In genomic region chr9:77769246-77769645, GRCh38 we compare ENCODE assay signal across 21 cellular contexts.
DNase-seq lines count a peak whose midpoint lies in the region; ATAC-seq, FAIRE-seq and TF ChIP-seq lines count a peak whose summit lies in the region.
"Had no signal": no experiment of that assay in that cellular context is flagged by ENCODE, and none has a peak within 500 bp of the region (broad histone marks: within the 10 kb centered on the region; RNA-seq: fewer than 3 reads in every experiment).

No MANE protein-coding gene starts in this region.

- peak overlapping the region; percentile 48 for H3K4me2 ChIP-seq in endothelial cell of umbilical vein (ENCODE audit: insufficient read depth, low read length)

- FAIRE-seq in endothelial cell of umbilical vein (lab: Jason Lieb, UNC) (peak; percentile 64), urothelium cell line (lab: Jason Lieb, UNC) (no peak)
- FAIRE-seq: keratinocyte had no signal

- peaks cover 17% of the 10 kb centered on the region for H3K4me1 ChIP-seq in endothelial cell of umbilical vein (ENCODE audit: control insufficient read depth, extremely low read depth, insufficient read depth, low read length)
- H3K4me1 ChIP-seq: prostate gland had no signal

- no peaks in the 10 kb centered on the region for H3K79me2 ChIP-seq in endothelial cell of umbilical vein (ENCODE audit: control insufficient read depth, insufficient read depth, low read length)

- H3K9me1 ChIP-seq in endothelial cell of umbilical vein (replicated peaks; ENCODE audit: control insufficient read depth, extremely low read depth, insufficient read depth, low read length), result no peaks in the 10 kb centered on the region

- no peak overlapping the region for H3K9ac ChIP-seq in endothelial cell of umbilical vein (replicated peaks; ENCODE audit: extremely low read depth, insufficient read depth, low read length)

- peak overlapping the region; percentile 54 for H3K27ac ChIP-seq in endothelial cell of umbilical vein (ENCODE audit: insufficient read depth, low read depth, low read length)
- H3K27ac ChIP-seq: brain microvascular endothelial cell, prostate gland, SJSA1, thoracic aorta had no signal

- H3K36me3 ChIP-seq in endothelial cell of umbilical vein (ENCODE audit: control insufficient read depth in 2 of 2, extremely low read depth in 1 of 2, insufficient read depth in 2 of 2, low read length in 2 of 2), result no peaks in the 10 kb centered on the region
- H3K36me3 ChIP-seq: brain microvascular endothelial cell, prostate gland, SJSA1, thoracic aorta had no signal

- CTCF ChIA-PET in endothelial cell of umbilical vein (lab: Charles Lee), result interaction anchor here (0.8 to 0.9 kb wide), 2 partner anchors 18 to 208 kb away, joined by 3 read pairs; no protein-coding TSS in a partner anchor

- TF ChIP-seq CTCF in endothelial cell of umbilical vein (IDR thresholded peaks at IDR 0.05; ENCODE audit: extremely low read depth in 1 of 2, insufficient read depth in 1 of 2, low read depth in 1 of 2, low read length in 2 of 2), result no peak

- no peak overlapping the region for H2AFZ ChIP-seq in endothelial cell of umbilical vein (ENCODE audit: low read depth, low read length)

- ATAC-seq in GM21360 (IDR thresholded peaks at IDR 0.05; ENCODE audit: unreplicated experiment) (no peak), HG03460 (IDR thresholded peaks at IDR 0.05; ENCODE audit: unreplicated experiment) (no peak)
- ATAC-seq: activated CD4-positive, CD25-positive, alpha-beta regulatory T cell treated with anti-CD3 and anti-CD28 coated beads, Interleukin-2, amount 50 U/mL, for 24 hours; HCT116 had no signal

- intact Hi-C loops in endothelial cell of umbilical vein (cut with micrococcal nuclease), result loop anchor here (1.0 to 5.0 kb wide), 4 partner anchors 38 to 268 kb away; no protein-coding TSS in a partner anchor

- no peak for TF ChIP-seq POLR2A in endothelial cell of umbilical vein (IDR thresholded peaks at IDR 0.05; ENCODE audit: low read depth, low read length)

- no peaks in the 10 kb centered on the region for H3K27me3 ChIP-seq in endothelial cell of umbilical vein (ENCODE audit: control insufficient read depth in 2 of 2, insufficient read depth in 2 of 2, low read length in 2 of 2)
- H3K27me3 ChIP-seq: brain microvascular endothelial cell, SJSA1 had no signal

- H4K20me1 ChIP-seq in endothelial cell of umbilical vein (replicated peaks; ENCODE audit: control insufficient read depth, extremely low read depth, insufficient read depth, low read length), result no peaks in the 10 kb centered on the region

- DNase-seq in Kasumi-1 (lab: John Stamatoyannopoulos, UW), result peak; percentile 74 to 82
- DNase-seq in SIG-M5 (lab: John Stamatoyannopoulos, UW), result peak; percentile 36
- peak; percentile 80 for DNase-seq in endothelial cell of umbilical vein (ENCODE audit: low read depth, low spot score)
- peak; percentile 61 for DNase-seq in pulmonary artery endothelial cell (ENCODE audit: low read depth, low spot score)
- DNase-seq in activated T-cell treated with anti-CD3 and anti-CD28 coated beads, Interleukin-2, amount 50 U/mL, for 1 hour, result no peak
- DNase-seq in urothelium cell line (ENCODE audit: low spot score), result no peak
- DNase-seq: activated naive CD8-positive, alpha-beta T cell treated with anti-CD3 and anti-CD28 coated beads, Interleukin-2, amount 10 ng/mL, durations not matched to agents 7 days and 5 days; brain microvascular endothelial cell; cortex of kidney; DND-41; NCI-H1048; NCI-H524; stimulated activated CD4-positive, alpha-beta T cell treated with anti-CD3 and anti-CD28 coated beads, Interleukin-12 subunit alpha, Interleukin-12 subunit beta, amount 100 ng/mL, for 4 hours had no signal

- POLR2A ChIA-PET in endothelial cell of umbilical vein (lab: Charles Lee), result no interaction called here

- no TSS peak for BruUV-seq in endothelial cell of umbilical vein (replicated peaks; lab: Mats Ljungman, UMichigan)

- H3K9me3 ChIP-seq in endothelial cell of umbilical vein (replicated peaks; ENCODE audit: control insufficient read depth, insufficient read depth, low read length), result no peaks in the 10 kb centered on the region
- H3K9me3 ChIP-seq: prostate gland, SJSA1, thoracic aorta had no signal

- dilution Hi-C loops in endothelial cell of umbilical vein (cut with MboI; ENCODE audit: extremely low pct_ligation_motif_present, low sequenced_read_pairs), result no loop called here

- no peak overlapping the region for H3K4me3 ChIP-seq in endothelial cell of umbilical vein (replicated peaks in 1 of 3; ENCODE audit: insufficient read depth in 1 of 3, low read depth in 1 of 3, low read length in 3 of 3)
- H3K4me3 ChIP-seq: prostate gland, SJSA1, thoracic aorta had no signal

TF ChIP-seq in endothelial cell of umbilical vein, 7 proteins besides CTCF, POLR2A, EP300 and RAD21:
- peak; percentile 61 for TF ChIP-seq JUN (IDR thresholded peaks at IDR 0.05; ENCODE audit: borderline replicate concordance, insufficient read depth, insufficient read length, low read depth)
- TF ChIP-seq GATA2 (IDR thresholded peaks at IDR 0.05; ENCODE audit: insufficient read depth, insufficient read length, low read depth, low read length), result no peak
- TF ChIP-seq MAX (IDR thresholded peaks at IDR 0.05; ENCODE audit: insufficient read depth, insufficient read length), result peak; percentile 61
- TF ChIP-seq MYC (IDR thresholded peaks at IDR 0.05; ENCODE audit: low read depth, low read length), result no peak
- TF ChIP-seq POLR2AphosphoS5 (IDR thresholded peaks at IDR 0.05; ENCODE audit: insufficient read depth, low read depth, low read length), result peak; percentile 14
- no peak for TF ChIP-seq FOS (IDR thresholded peaks at IDR 0.05; ENCODE audit: borderline replicate concordance, insufficient read depth, low read length)
- TF ChIP-seq EZH2 (IDR thresholded peaks at IDR 0.05; ENCODE audit: borderline replicate concordance, low read depth, low read length, severe bottlenecking), result no peak

Comparison
In these comparisons a context has a peak if more than half of its experiments do, and no peak if none do; other contexts are left out.
1. DNase-seq: peak in Kasumi-1 (2 of 2), SIG-M5 (single experiment), endothelial cell of umbilical vein (single experiment) and pulmonary artery endothelial cell (single experiment); none in activated T-cell treated with anti-CD3 and anti-CD28 coated beads, Interleukin-2, amount 50 U/mL, for 1 hour (single experiment) and urothelium cell line (single experiment).